9 cellular contexts compared by ENCODE assay signal in the genomic region with DNA sequence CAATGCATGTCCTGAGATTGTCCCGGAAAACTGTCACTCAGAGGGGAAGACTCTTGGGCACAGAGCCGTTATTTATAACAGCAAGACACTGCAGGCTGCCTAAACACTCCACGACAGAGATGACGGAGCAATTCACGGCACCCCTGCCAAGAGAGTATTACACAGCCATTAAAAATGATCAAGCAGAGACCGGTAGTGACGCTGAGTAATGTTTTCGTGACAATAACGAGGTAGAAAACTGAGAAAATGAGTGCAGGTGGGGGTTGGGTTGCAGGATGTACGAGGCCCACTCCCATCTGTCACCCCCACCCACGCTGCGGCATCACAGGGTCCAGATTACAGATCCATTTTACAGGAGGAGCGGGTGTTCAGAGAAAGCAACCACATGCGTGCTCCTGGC. TPM values are rescaled to one million over a fixed set of nuclear protein-coding genes. Genes with fewer than 3 reads are reported as not detected.
"Had no signal": no experiment of that assay in that cellular context is flagged by ENCODE, and none has a peak within 500 bp of the region (broad histone marks: within the 10 kb centered on the region; RNA-seq: fewer than 3 reads in every experiment).

No MANE protein-coding gene starts in this region.

- H3K4me3 ChIP-seq: GM23248, HAP-1 had no signal

- H3K4me1 ChIP-seq: HAP-1 had no signal

- H3K9me3 Mint-ChIP-seq: IgD-negative memory B cell had no signal

- H3K36me3 ChIP-seq: HAP-1 had no signal

- H3K9ac ChIP-seq: GM23248 had no signal

- DNase-seq: GM23248, GOT3, H7, KG1 had no signal

- H3K4me3 Mint-ChIP-seq: IgD-negative memory B cell had no signal

- H3K27ac Mint-ChIP-seq: IgD-negative memory B cell had no signal

- H3K27ac ChIP-seq: GM23248, HL-60 had no signal

- H3K9me3 ChIP-seq: HAP-1 had no signal

- ATAC-seq: HCT116, HepG2 had no signal

- H2AFZ ChIP-seq: GM23248 had no signal

- FAIRE-seq: HepG2 had no signal

- H3K4me1 Mint-ChIP-seq: IgD-negative memory B cell had no signal

RNA-seq across cellular contexts. Expression of gene LINGO1, which starts 58.9 kb away (rescaled TPM):
- total RNA-seq: GM23248, HepG2 had no signal
- polyA plus RNA-seq: GM23248, IgD-negative memory B cell had no signal
